8 cellular contexts compared by ENCODE assay signal in genomic region chr18:79890638-79891037, GRCh38.
"Had no signal": no experiment of that assay in that cellular context is flagged by ENCODE, and none has a peak within 500 bp of the region (broad histone marks: within the 10 kb centered on the region; RNA-seq: fewer than 3 reads in every experiment).

No MANE protein-coding gene starts in this region.

- ATAC-seq: natural killer cell had no signal

- H3K4me3 Mint-ChIP-seq: activated B cell treated with CpG ODN at 0.5 μM for 24 hours, endodermal cell, immature natural killer cell, natural killer cell had no signal

- H3K27ac Mint-ChIP-seq: activated B cell treated with CpG ODN at 0.5 μM for 24 hours, endodermal cell, immature natural killer cell, natural killer cell had no signal

- H3K27me3 Mint-ChIP-seq: activated B cell treated with CpG ODN at 0.5 μM for 24 hours had no signal

- DNase-seq: activated B cell treated with CpG ODN at 0.5 μM for 24 hours; activated CD8-positive, alpha-beta memory T cell treated with anti-CD3 and anti-CD28 coated beads for 24 hours; endodermal cell; immature natural killer cell; mesendoderm; natural killer cell had no signal

- FAIRE-seq: frontal cortex, urothelium cell line had no signal

- H3K4me1 Mint-ChIP-seq: activated B cell treated with CpG ODN at 0.5 μM for 24 hours, endodermal cell, immature natural killer cell had no signal
